Comparison of ENCODE assay signal across 8 cellular contexts in genomic region chrX:30654386-30654785, GRCh38. TPM values are rescaled to one million over a fixed set of nuclear protein-coding genes. Genes with fewer than 3 reads are reported as not detected.
DNase-seq lines count a peak whose midpoint lies in the region; ATAC-seq, FAIRE-seq and TF ChIP-seq lines count a peak whose summit lies in the region.
"Not testable (repeated sequence)": the region's sequence is repeated elsewhere in the genome, so short reads cannot be mapped to it uniquely, and the experiment has no call there.

No MANE protein-coding gene starts in this region.

- H3K4me2 ChIP-seq in H1 (ENCODE audit: insufficient read depth in 1 of 2, low read depth in 2 of 2, low read length in 2 of 2): peak overlapping the region; percentile 73 to 83; a peak in 2 of 4 replicates

- H4K8ac ChIP-seq in H1 (ENCODE audit: extremely low read depth, insufficient read depth, low read length): not testable (repeated sequence)

- not testable (repeated sequence) for H3K27me3 ChIP-seq in CD4-positive, alpha-beta T cell (ENCODE audit: control insufficient read depth, insufficient read depth, low read length); HUES64 (ENCODE audit: insufficient read depth, low read length); H1 (replicated peaks in 1 of 4; ENCODE audit: control insufficient read depth in 3 of 4, extremely low read depth in 1 of 4, insufficient read depth in 3 of 4, low read length in 3 of 4); neuron (ENCODE audit: insufficient read depth, low read length); suprapubic skin

- not testable (repeated sequence) for H4K91ac ChIP-seq in H1 (replicated peaks; ENCODE audit: insufficient read length, low read length)

- peaks cover 48% of the 10 kb centered on the region for H3K4me1 Mint-ChIP-seq in CD4-positive, alpha-beta T cell (ENCODE audit: low read depth)
- peaks cover 50% of the 10 kb centered on the region for H3K4me1 Mint-ChIP-seq in T-helper 2 cell treated with Interferon-gamma antibody and Interleukin-4, amounts not matched to agents 5 μg/mL and 100 μg/mL, for 36 hours (ENCODE audit: low read depth)
- peaks cover 35% of the 10 kb centered on the region for H3K4me1 Mint-ChIP-seq in activated naive CD4-positive, alpha-beta T cell treated with anti-CD3 and anti-CD28 coated beads, Interleukin-2, amount 50 U/mL, for 24 hours

- not testable (repeated sequence) for TF ChIP-seq EP300 in H1 (IDR thresholded peaks at IDR 0.05; ENCODE audit: borderline replicate concordance in 1 of 2, low read depth in 2 of 2, low read length in 2 of 2); suprapubic skin (IDR thresholded peaks at IDR 0.05)

- not testable (repeated sequence) for H4K5ac ChIP-seq in H1 (ENCODE audit: insufficient read length, low read depth, low read length)

- not testable (repeated sequence) for H3K23me2 ChIP-seq in H1 (ENCODE audit: low read depth, low read length)

- H2BK12ac ChIP-seq in H1 (ENCODE audit: low read depth, low read length): not testable (repeated sequence)

- H3K79me2 ChIP-seq in H1 (ENCODE audit: control insufficient read depth in 1 of 2, insufficient read depth in 2 of 2, low read length in 2 of 2): not testable (repeated sequence)

- not testable (repeated sequence) for H3K4ac ChIP-seq in H1 (replicated peaks; ENCODE audit: insufficient read length, low read depth, low read length)

- not testable (repeated sequence) for H2AFZ ChIP-seq in H1 (ENCODE audit: low read length); neuron (ENCODE audit: low read depth, low read length)

- H2BK15ac ChIP-seq in H1 (ENCODE audit: low read length): not testable (repeated sequence)

- WGBS in HUES64: 94% methylated on average over 12 of the region's 13 CpGs
- 95% methylated on average over 13 of the region's 13 CpGs; no CpG with 5 or more reads in 1 of the 2 experiments for WGBS in H1 (ENCODE audit: extremely low coverage in 1 of 2, insufficient coverage in 1 of 2, insufficient read length in 1 of 2, insufficient replicate concordance in 2 of 2, low coverage in 1 of 2, low lambda C conversion rate in 2 of 2, missing lambda C conversion rate in 1 of 2), 2 experiments
- 79% methylated on average over 13 of the region's 13 CpGs for WGBS in suprapubic skin

- intact Hi-C loops in CD4-positive, alpha-beta T cell (cut with DNase I, micrococcal nuclease): loop anchor here in 1 of 2 experiments (10.0 kb wide), 1 partner anchor 230 kb away; the partner anchor contains the start of gene TAB3
- intact Hi-C loops in kidney (cut with DNase I): not testable (repeated sequence)

- not testable (repeated sequence) for H2BK20ac ChIP-seq in H1 (ENCODE audit: low read length)

- H3K27ac ChIP-seq in CD4-positive, alpha-beta T cell (ENCODE audit: low read depth, low read length); HUES64 (ENCODE audit: low read depth, low read length); H1 (ENCODE audit: low read depth, low read length); kidney (ENCODE audit: low read depth in 2 of 2, low read length in 2 of 2); suprapubic skin: not testable (repeated sequence)

- not testable (repeated sequence) for H3K27me3 Mint-ChIP-seq in CD4-positive, alpha-beta T cell; T-helper 2 cell treated with Interferon-gamma antibody and Interleukin-4, amounts not matched to agents 5 μg/mL and 100 μg/mL, for 36 hours (ENCODE audit: low read depth); activated naive CD4-positive, alpha-beta T cell treated with anti-CD3 and anti-CD28 coated beads, Interleukin-2, amount 50 U/mL, for 24 hours

- not testable (repeated sequence) for H3K14ac ChIP-seq in H1 (ENCODE audit: insufficient read length)

- not testable (repeated sequence) for FAIRE-seq in H1 (lab: Jason Lieb, UNC); kidney (lab: Jason Lieb, UNC)

- not testable (repeated sequence) for H2BK5ac ChIP-seq in H1 (ENCODE audit: low read depth, low read length)

- not testable (repeated sequence) for H4K20me1 ChIP-seq in H1 (replicated peaks in 1 of 2; ENCODE audit: control insufficient read depth in 1 of 2, insufficient read depth in 2 of 2, low read length in 2 of 2)

- not testable (repeated sequence) for TF ChIP-seq CTCF in CD4-positive, alpha-beta T cell (IDR thresholded peaks at IDR 0.05); H1 (IDR thresholded peaks at IDR 0.05; ENCODE audit: control extremely low read depth in 1 of 3, insufficient read depth in 1 of 3, low read depth in 1 of 3, low read length in 3 of 3); kidney (IDR thresholded peaks at IDR 0.05; ENCODE audit: borderline replicate concordance, extremely low read depth, insufficient read depth); suprapubic skin (IDR thresholded peaks at IDR 0.05)

- not testable (repeated sequence) for H3K36me3 ChIP-seq in HUES64 (ENCODE audit: insufficient read depth, low read length); H1 (ENCODE audit: control insufficient read depth in 2 of 4, insufficient read depth in 4 of 4, low read length in 3 of 4); kidney (ENCODE audit: control insufficient read depth in 1 of 2, insufficient read depth in 2 of 2, low read length in 2 of 2); neuron (ENCODE audit: insufficient read depth, low read length); suprapubic skin

- H3K56ac ChIP-seq in H1 (replicated peaks; ENCODE audit: insufficient read length, low read depth, low read length): not testable (repeated sequence)

- POLR2A ChIA-PET in CD4-positive, alpha-beta T cell (lab: Charles Lee): not testable (repeated sequence)
- POLR2A ChIA-PET in H1 (lab: Charles Lee; ENCODE audit: partially characterized antibody): interaction anchor here (0.6 to 1.0 kb wide), 2 partner anchors 12 to 36 kb away, joined by 3 read pairs; no protein-coding TSS in a partner anchor

- H3K9ac ChIP-seq in HUES64 (ENCODE audit: low read depth, low read length); H1 (replicated peaks in 1 of 4; ENCODE audit: extremely low read depth in 1 of 4, low read depth in 3 of 4, low read length in 3 of 4): not testable (repeated sequence)
- H3K9ac ChIP-seq in kidney (ENCODE audit: low read length in 2 of 2): peak overlapping the region in 1 of 2 donors; percentile 86

- peak overlapping the region; percentile 96 for H3K4me3 Mint-ChIP-seq in CD4-positive, alpha-beta T cell
- H3K4me3 Mint-ChIP-seq in T-helper 2 cell treated with Interferon-gamma antibody and Interleukin-4, amounts not matched to agents 5 μg/mL and 100 μg/mL, for 36 hours: peak overlapping the region; percentile 93
- H3K4me3 Mint-ChIP-seq in activated naive CD4-positive, alpha-beta T cell treated with anti-CD3 and anti-CD28 coated beads, Interleukin-2, amount 50 U/mL, for 24 hours: peak overlapping the region; percentile 92

- TF ChIP-seq RAD21 in H1 (IDR thresholded peaks at IDR 0.05 in 1 of 2, conservative IDR thresholded peaks at IDR 0.05 in 1 of 2; ENCODE audit: low read depth in 2 of 2, low read length in 2 of 2): not testable (repeated sequence)

- not testable (repeated sequence) for H3K36me3 Mint-ChIP-seq in CD4-positive, alpha-beta T cell (ENCODE audit: low read depth); activated naive CD4-positive, alpha-beta T cell treated with anti-CD3 and anti-CD28 coated beads, Interleukin-2, amount 50 U/mL, for 24 hours
- peaks cover 12% of the 10 kb centered on the region for H3K36me3 Mint-ChIP-seq in T-helper 2 cell treated with Interferon-gamma antibody and Interleukin-4, amounts not matched to agents 5 μg/mL and 100 μg/mL, for 36 hours (ENCODE audit: low read depth)

- H3K9me3 Mint-ChIP-seq in CD4-positive, alpha-beta T cell; T-helper 2 cell treated with Interferon-gamma antibody and Interleukin-4, amounts not matched to agents 5 μg/mL and 100 μg/mL, for 36 hours; activated naive CD4-positive, alpha-beta T cell treated with anti-CD3 and anti-CD28 coated beads, Interleukin-2, amount 50 U/mL, for 24 hours: not testable (repeated sequence)

- H3K27ac Mint-ChIP-seq in CD4-positive, alpha-beta T cell: peak overlapping the region; percentile 96
- H3K27ac Mint-ChIP-seq in T-helper 2 cell treated with Interferon-gamma antibody and Interleukin-4, amounts not matched to agents 5 μg/mL and 100 μg/mL, for 36 hours: peak overlapping the region; percentile 92
- peak overlapping the region; percentile 35 for H3K27ac Mint-ChIP-seq in activated naive CD4-positive, alpha-beta T cell treated with anti-CD3 and anti-CD28 coated beads, Interleukin-2, amount 50 U/mL, for 24 hours

- H3K4me3 ChIP-seq in HUES64 (ENCODE audit: low read length) (peak overlapping the region; percentile 69; the same call in 1 of the 2 replicates), H1 (ENCODE audit: extremely low read depth in 1 of 4, insufficient read depth in 2 of 4, low read depth in 3 of 4, low read length in 4 of 4) (peak overlapping the region in 1 of 4 experiments; percentile 71; a peak in 2 of 8 replicates), kidney (ENCODE audit: low read length in 2 of 2) (peak overlapping the region; percentile 76 to 85), neuron (ENCODE audit: low read length) (peak overlapping the region; percentile 93), suprapubic skin (peak overlapping the region; percentile 63)

- H3K79me1 ChIP-seq in H1 (ENCODE audit: low read depth, low read length): not testable (repeated sequence)

- not testable (repeated sequence) for H2BK120ac ChIP-seq in H1 (replicated peaks; ENCODE audit: low read depth, low read length)

- CTCF ChIA-PET in CD4-positive, alpha-beta T cell (lab: Charles Lee): not testable (repeated sequence)
- CTCF ChIA-PET in H1 (lab: Charles Lee; ENCODE audit: partially characterized antibody): interaction anchor here (1.2 kb wide), 1 partner anchor 34 kb away, joined by 3 read pairs; no protein-coding TSS in a partner anchor

- not testable (repeated sequence) for DNase-seq in CD4-positive, alpha-beta T cell; T-helper 2 cell treated with Interferon-gamma antibody and Interleukin-4, amounts not matched to agents 5 μg/mL and 100 μg/mL, for 36 hours (ENCODE audit: low spot score); H1 (ENCODE audit: low read depth in 1 of 2, low spot score in 2 of 2); kidney; suprapubic skin (ENCODE audit: low spot score in 2 of 2)

- H3K4me1 ChIP-seq in HUES64 (ENCODE audit: insufficient read depth, low read length); H1 (replicated peaks in 1 of 4; ENCODE audit: control insufficient read depth in 3 of 4, insufficient read depth in 4 of 4, low read length in 3 of 4); kidney (ENCODE audit: control insufficient read depth in 1 of 2, insufficient read depth in 1 of 2, low read depth in 1 of 2, low read length in 2 of 2); neuron (ENCODE audit: insufficient read depth, low read length): not testable (repeated sequence)
- H3K4me1 ChIP-seq in suprapubic skin: peaks cover 12% of the 10 kb centered on the region

- ATAC-seq in CD4-positive, alpha-beta T cell (ENCODE audit: poor library complexity): not testable (repeated sequence)

- not testable (repeated sequence) for TF ChIP-seq POLR2A in H1 (IDR thresholded peaks at IDR 0.05; ENCODE audit: control extremely low read depth in 1 of 2, low read depth in 2 of 2, low read length in 2 of 2); suprapubic skin (IDR thresholded peaks at IDR 0.05)

- not testable (repeated sequence) for H3K18ac ChIP-seq in H1 (ENCODE audit: extremely low read depth, low read length)

- not testable (repeated sequence) for H3K9me3 ChIP-seq in CD4-positive, alpha-beta T cell (ENCODE audit: control insufficient read depth, low read length); HUES64 (ENCODE audit: insufficient read depth, low read depth, low read length); H1 (ENCODE audit: insufficient read depth in 2 of 2, low read depth in 1 of 2, low read length in 1 of 2); kidney (ENCODE audit: control insufficient read depth in 1 of 2, low read length in 2 of 2); neuron (ENCODE audit: low read length); suprapubic skin

- not testable (repeated sequence) for H3K23ac ChIP-seq in H1 (ENCODE audit: insufficient read length)

- H2AK5ac ChIP-seq in H1 (ENCODE audit: low read depth, low read length): not testable (repeated sequence)

RNA-seq across cellular contexts. Expression of gene GK, which starts 1.2 kb away (rescaled TPM):
- 1 to 10 TPM; 1.4 to 1.9 TPM for total RNA-seq in CD4-positive, alpha-beta T cell
- 4.4 TPM for polyA plus RNA-seq in HUES64 (2013, experiment 1 of 2)
- 5.6 TPM for polyA plus RNA-seq in HUES64 (2013, experiment 2 of 2)
- 9.4 and 11.2 TPM in 2 replicates for total RNA-seq in H1 (2021; fragmentation: NEBNext Ultra II Directional; extraction: Animal tissue kit (Norgen Biotek cat#: 25700))
- polyA plus RNA-seq in H1 (2011; rRNA removed) (2.2 and 2.9 TPM in 2 replicates), kidney (ENCODE audit: insufficient read depth, low read depth, low replicate concordance) (73.8 TPM)
- 4.9 TPM for polyA plus RNA-seq in H1 (2011; cell fraction: cytosol; rRNA removed)
- polyA plus RNA-seq in H1 (2011; cell fraction: nucleus; rRNA removed): 4.7 TPM
- polyA plus RNA-seq in H1 (2012, experiment 1 of 2): 4.7 to 9.3 TPM (median 6.0 TPM) in 4 replicates
- polyA plus RNA-seq in H1 (2012, experiment 2 of 2): 0.59 TPM
- polyA plus RNA-seq in H1 (2013, experiment 1 of 2): 5.1 TPM
- polyA plus RNA-seq in H1 (2013, experiment 2 of 2): 4.5 TPM
- 6.2 and 8.8 TPM in 2 replicates for polyA minus RNA-seq in H1 (2011; rRNA and poly(A)+ RNA removed)
- 4.9 TPM for polyA minus RNA-seq in H1 (2011; cell fraction: cytosol; rRNA and poly(A)+ RNA removed)
- 5.0 TPM for polyA minus RNA-seq in H1 (2011; cell fraction: nucleus; rRNA and poly(A)+ RNA removed)
- total RNA-seq in kidney (12.5 TPM), suprapubic skin (10 to 100 TPM in 1 of 4 donors, 1 to 10 TPM in 3; 6.2 to 10.1 (median 8.8) TPM)

Comparison
In these comparisons a context has a peak if more than half of its experiments do, and no peak if none do; other contexts are left out.
1. H3K27ac Mint-ChIP-seq: peak in every context shown above with its lines; median percentile 96 in CD4-positive, alpha-beta T cell; 92 in T-helper 2 cell treated with Interferon-gamma antibody and Interleukin-4, amounts not matched to agents 5 μg/mL and 100 μg/mL, for 36 hours; 35 in activated naive CD4-positive, alpha-beta T cell treated with anti-CD3 and anti-CD28 coated beads, Interleukin-2, amount 50 U/mL, for 24 hours.